ENCODE assay signal across 1 cellular context in genomic region chr22:41403532-41404318, GRCh38.
TF ChIP-seq lines count a peak whose summit lies in the region.

No MANE protein-coding gene starts in this region.

TF ChIP-seq in SK-N-SH treated with all-trans-retinoic acid at 6 μM for 48 hours, 23 proteins besides CTCF, POLR2A, EP300 and RAD21 (continued from another document):
- no peak for TF ChIP-seq POU6F1 (CRISPR knock-in tag; IDR thresholded peaks at IDR 0.05; ENCODE audit: borderline replicate concordance, low read depth)
- no peak for TF ChIP-seq ZNF70 (CRISPR knock-in tag; IDR thresholded peaks at IDR 0.05)
- no peak for TF ChIP-seq ZFP3 (CRISPR knock-in tag; IDR thresholded peaks at IDR 0.05)
- no peak for TF ChIP-seq SNAI2 (CRISPR knock-in tag; IDR thresholded peaks at IDR 0.05)
- no peak for TF ChIP-seq TSHZ2 (CRISPR knock-in tag; IDR thresholded peaks at IDR 0.05)
- TF ChIP-seq ZFP30 (CRISPR knock-in tag; IDR thresholded peaks at IDR 0.05): no peak
- no peak for TF ChIP-seq TOX (CRISPR knock-in tag; IDR thresholded peaks at IDR 0.05; ENCODE audit: borderline replicate concordance)
- TF ChIP-seq RARB (CRISPR knock-in tag; IDR thresholded peaks at IDR 0.05): no peak
- no peak for TF ChIP-seq TCF4 (CRISPR knock-in tag; IDR thresholded peaks at IDR 0.05; ENCODE audit: borderline replicate concordance)
- TF ChIP-seq PPARA (CRISPR knock-in tag; IDR thresholded peaks at IDR 0.05; ENCODE audit: borderline replicate concordance): no peak
- no peak for TF ChIP-seq ZNF8 (CRISPR knock-in tag; IDR thresholded peaks at IDR 0.05)
